8 cellular contexts compared by ENCODE assay signal in genomic region chr10:102642553-102643345, GRCh38. TPM values are rescaled to one million over a fixed set of nuclear protein-coding genes. Genes with fewer than 3 reads are reported as not detected.
DNase-seq lines count a peak whose midpoint lies in the region; ATAC-seq and TF ChIP-seq lines count a peak whose summit lies in the region.

No MANE protein-coding gene starts in this region.

- peaks cover 14% of the 10 kb centered on the region for H3K4me1 ChIP-seq in CD8-positive, alpha-beta memory T cell (ENCODE audit: insufficient read depth, low read length)
- peaks cover 12% of the 10 kb centered on the region for H3K4me1 ChIP-seq in HEK293 (ENCODE audit: control insufficient read depth, insufficient read depth, low read length)
- H3K4me1 ChIP-seq in gastroesophageal sphincter: peaks cover 0 to 30% (median 9%) of the 10 kb centered on the region in 3 donors
- peaks cover 15 to 20% of the 10 kb centered on the region in 2 donors for H3K4me1 ChIP-seq in neuronal stem cell (ENCODE audit: control insufficient read depth in 2 of 2, insufficient read depth in 1 of 2, low read depth in 1 of 2, low read length in 2 of 2)

- peak overlapping the region; percentile 75 for H2BK15ac ChIP-seq in neuronal stem cell (ENCODE audit: low read length)

- H2AFZ ChIP-seq in neuronal stem cell (ENCODE audit: low read length): peak overlapping the region; percentile 81

- TF ChIP-seq CTCF in HEK293 (tag by site-specific recombination; IDR thresholded peaks at IDR 0.05) (0 out of 2 replicates have a peak, but pooled peaks have one; percentile 4), gastroesophageal sphincter (IDR thresholded peaks at IDR 0.05) (peak in 1 of 4 experiments; percentile 16)

- peak overlapping the region; percentile 93 to 96 (median 94) for H3K4me3 Mint-ChIP-seq in CD8-positive, alpha-beta memory T cell
- peak overlapping the region; percentile 83 for H3K4me3 Mint-ChIP-seq in activated naive CD4-positive, alpha-beta T cell treated with anti-CD3 and anti-CD28 coated beads for 36 hours

- H4K8ac ChIP-seq in neuronal stem cell (ENCODE audit: low read depth, low read length): peak overlapping the region; percentile 17

- H3K27ac Mint-ChIP-seq in CD8-positive, alpha-beta memory T cell: peak overlapping the region; percentile 89 to 98 (median 98)
- peak overlapping the region; percentile 93 for H3K27ac Mint-ChIP-seq in activated naive CD4-positive, alpha-beta T cell treated with anti-CD3 and anti-CD28 coated beads for 36 hours

- peaks cover 18% of the 10 kb centered on the region for H3K79me1 ChIP-seq in neuronal stem cell (ENCODE audit: low read depth, low read length)

- H3K36me3 Mint-ChIP-seq in CD8-positive, alpha-beta memory T cell: peaks cover 0 to 27% (median 4%) of the 10 kb centered on the region in 3 donors
- H3K36me3 Mint-ChIP-seq in activated naive CD4-positive, alpha-beta T cell treated with anti-CD3 and anti-CD28 coated beads for 36 hours (ENCODE audit: low read depth): peaks cover 3% of the 10 kb centered on the region

- H2BK5ac ChIP-seq in neuronal stem cell (ENCODE audit: low read length): peak overlapping the region; percentile 95

- H3K4me2 ChIP-seq in neuronal stem cell (ENCODE audit: insufficient read depth, low read length, poor library complexity, severe bottlenecking): peak overlapping the region; percentile 81

- H2AK5ac ChIP-seq in neuronal stem cell (ENCODE audit: low read depth, low read length): peak overlapping the region; percentile 94

- H3K4ac ChIP-seq in neuronal stem cell (ENCODE audit: low read length): peak overlapping the region; percentile 53

- intact Hi-C loops in activated naive CD4-positive, alpha-beta T cell treated with anti-CD3 and anti-CD28 coated beads for 36 hours (cut with micrococcal nuclease): loop anchor here (1.0 to 10.0 kb wide), 12 partner anchors 9 to 1288 kb away; partner anchors contain the start of genes ARL3, BTRC, CNNM2 and CUEDC2

- no peaks in the 10 kb centered on the region for H3K36me3 ChIP-seq in CD8-positive, alpha-beta memory T cell (ENCODE audit: insufficient read depth, low read length)
- H3K36me3 ChIP-seq in HEK293 (ENCODE audit: control insufficient read depth in 2 of 2, insufficient read depth in 1 of 2, low read length in 2 of 2): peaks cover 0 to 7% of the 10 kb centered on the region in 2 experiments; a peak in 1 of 3 replicates
- H3K36me3 ChIP-seq in gastroesophageal sphincter: no peaks in the 10 kb centered on the region
- H3K36me3 ChIP-seq in neuronal stem cell (replicated peaks in 1 of 2; ENCODE audit: control insufficient read depth in 2 of 2, insufficient read depth in 2 of 2, low read length in 2 of 2): peaks cover under 1 to 15% of the 10 kb centered on the region in 2 donors

- no peak overlapping the region for H4K91ac ChIP-seq in neuronal stem cell (ENCODE audit: low read depth, low read length, poor library complexity)

- H3K4me3 ChIP-seq in CD8-positive, alpha-beta memory T cell (ENCODE audit: low read length): peak overlapping the region; percentile 73
- H3K4me3 ChIP-seq in HEK293 (ENCODE audit: low read depth, low read length): peak overlapping the region; percentile 69
- peak overlapping the region; percentile 50 to 69 for H3K4me3 ChIP-seq in gastroesophageal sphincter
- H3K4me3 ChIP-seq in neuronal stem cell (ENCODE audit: low read length in 2 of 2): peak overlapping the region; percentile 90 to 93

- no peaks in the 10 kb centered on the region for H3K9me3 ChIP-seq in CD8-positive, alpha-beta memory T cell (ENCODE audit: low read length)
- H3K9me3 ChIP-seq in HEK293 (ENCODE audit: control insufficient read depth, insufficient read depth, low read depth, low read length) (no peaks in the 10 kb centered on the region), gastroesophageal sphincter (no peaks in the 10 kb centered on the region), neuronal stem cell (replicated peaks in 1 of 2; ENCODE audit: control insufficient read depth in 2 of 2, insufficient read depth in 1 of 2, low read depth in 1 of 2, low read length in 2 of 2) (no peaks in the 10 kb centered on the region)

- WGBS in gastroesophageal sphincter (ENCODE audit: low coverage in 1 of 2), 2 donors: 0 to 1% methylated on average over 5 to 14 of the region's 73 CpGs
- no CpG with 5 or more reads among the region's 73 CpGs for WGBS in neuronal stem cell (ENCODE audit: extremely low coverage in 2 of 2, insufficient read length in 2 of 2, insufficient replicate concordance in 1 of 2), 2 donors

- DNase-seq in CD8-positive, alpha-beta memory T cell: peak in 4 of 5 donors; percentile 38 to 80 (median 58)
- DNase-seq in OCI-M1 (lab: John Stamatoyannopoulos, UW) (peak; percentile 72), neuronal stem cell (ENCODE audit: low spot score) (peak; percentile 54)
- peak; percentile 47 for DNase-seq in activated naive CD4-positive, alpha-beta T cell treated with anti-CD3 and anti-CD28 coated beads for 36 hours

- H3K27ac ChIP-seq in CD8-positive, alpha-beta memory T cell (ENCODE audit: low read depth, low read length): peak overlapping the region; percentile 88
- H3K27ac ChIP-seq in HEK293 (ENCODE audit: extremely low read depth, low read depth, low read length): peak overlapping the region; percentile 86
- peak overlapping the region; percentile 97 to 99 (median 98) for H3K27ac ChIP-seq in gastroesophageal sphincter
- peak overlapping the region; percentile 97 for H3K27ac ChIP-seq in neuronal stem cell (replicated peaks; ENCODE audit: low read length)

- no peaks in the 10 kb centered on the region for H3K27me3 ChIP-seq in CD8-positive, alpha-beta memory T cell (ENCODE audit: insufficient read depth, low read length, poor library complexity, severe bottlenecking)
- H3K27me3 ChIP-seq in gastroesophageal sphincter: no peaks in the 10 kb centered on the region
- H3K27me3 ChIP-seq in neuronal stem cell (ENCODE audit: control insufficient read depth in 3 of 3, insufficient read depth in 3 of 3, low read depth in 1 of 3, low read length in 3 of 3): no peaks in the 10 kb centered on the region

- TF ChIP-seq EP300 in gastroesophageal sphincter (IDR thresholded peaks at IDR 0.05): no peak

- CTCF ChIA-PET in CD8-positive, alpha-beta memory T cell (lab: Charles Lee): interaction anchor here (0.6 to 1.5 kb wide), 6 partner anchors 11 to 222 kb away, joined by 3 to 9 read pairs (median 4); partner anchors contain the start of genes ARL3, FBXL15 and SFXN2
- CTCF ChIA-PET in HEK293 (lab: Yijun Ruan, JAX): interaction anchor here (0.6 to 0.7 kb wide), 4 partner anchors 15 to 1624 kb away, joined by 3 to 5 read pairs (median 4); no protein-coding TSS in a partner anchor
- CTCF ChIA-PET in activated naive CD4-positive, alpha-beta T cell treated with anti-CD3 and anti-CD28 coated beads for 36 hours (lab: Charles Lee): interaction anchor here (0.6 to 1.1 kb wide), 3 partner anchors 11 to 801 kb away, joined by 3 read pairs; no protein-coding TSS in a partner anchor

- peak; percentile 87 to 88 for TF ChIP-seq POLR2A in gastroesophageal sphincter (IDR thresholded peaks at IDR 0.05)

- H2BK120ac ChIP-seq in neuronal stem cell (ENCODE audit: low read depth, low read length): peak overlapping the region; percentile 97

- POLR2A ChIA-PET in CD8-positive, alpha-beta memory T cell (lab: Charles Lee): interaction anchor here (0.7 to 1.8 kb wide), 8 partner anchors 10 to 247 kb away, joined by 3 to 20 read pairs (median 4); partner anchors contain the start of genes ACTR1A, ARL3, NFKB2 and SFXN2
- POLR2A ChIA-PET in HEK293 (lab: Yijun Ruan, JAX): interaction anchor here (0.9 to 2.1 kb wide), 8 partner anchors 13 to 139 kb away, joined by 3 to 18 read pairs (median 4); partner anchors contain the start of genes ARL3, SFXN2 and SUFU

- peak overlapping the region; percentile 99 for H3K18ac ChIP-seq in neuronal stem cell (ENCODE audit: low read length)

- no peaks in the 10 kb centered on the region for H3K9me3 Mint-ChIP-seq in CD8-positive, alpha-beta memory T cell
- H3K9me3 Mint-ChIP-seq in activated naive CD4-positive, alpha-beta T cell treated with anti-CD3 and anti-CD28 coated beads for 36 hours: no peaks in the 10 kb centered on the region

- H3K27me3 Mint-ChIP-seq in CD8-positive, alpha-beta memory T cell: peaks cover 0 to 2% of the 10 kb centered on the region in 2 donors
- H3K27me3 Mint-ChIP-seq in activated naive CD4-positive, alpha-beta T cell treated with anti-CD3 and anti-CD28 coated beads for 36 hours (ENCODE audit: low read depth): no peaks in the 10 kb centered on the region

- ATAC-seq in gastroesophageal sphincter (peak; percentile 4), GM18873 (IDR thresholded peaks at IDR 0.05; ENCODE audit: low FRiP score, unreplicated experiment) (no peak), HG02870 (IDR thresholded peaks at IDR 0.05; ENCODE audit: unreplicated experiment) (no peak)

- peaks cover 24 to 25% (median 25%) of the 10 kb centered on the region in 3 donors for H3K4me1 Mint-ChIP-seq in CD8-positive, alpha-beta memory T cell
- H3K4me1 Mint-ChIP-seq in activated naive CD4-positive, alpha-beta T cell treated with anti-CD3 and anti-CD28 coated beads for 36 hours (ENCODE audit: low read depth): peaks cover 24% of the 10 kb centered on the region

- no peak overlapping the region for H2BK12ac ChIP-seq in neuronal stem cell (ENCODE audit: low read length)

- H3K23ac ChIP-seq in neuronal stem cell (ENCODE audit: low read depth, low read length, poor library complexity): peak overlapping the region; percentile 96

- H3K14ac ChIP-seq in neuronal stem cell (ENCODE audit: low read length): peak overlapping the region; percentile 56

- peak overlapping the region; percentile 94 for H3K9ac ChIP-seq in neuronal stem cell (ENCODE audit: low read depth, low read length, poor library complexity)

TF ChIP-seq in HEK293, 187 proteins besides CTCF, POLR2A, EP300 and RAD21 (continues in another document):
- TF ChIP-seq ZNF292 (tag by site-specific recombination; IDR thresholded peaks at IDR 0.05; ENCODE audit: borderline replicate concordance, low read depth) (no peak), ZNF366 (tag by site-specific recombination; conservative IDR thresholded peaks at IDR 0.05) (peak; percentile 37; the same call in 1 of the 2 replicates), PBX3 (CRISPR knock-in tag; IDR thresholded peaks at IDR 0.05) (no peak)

RNA-seq across cellular contexts. Expression of gene TRIM8, which starts 1.5 kb away (rescaled TPM):
- 10 to 100 TPM; 72.0 to 74.5 TPM for total RNA-seq in CD8-positive, alpha-beta memory T cell
- 63.9 TPM for polyA plus RNA-seq in CD8-positive, alpha-beta memory T cell
- 10 to 100 TPM; 18.8 to 20.0 TPM for total RNA-seq in activated naive CD4-positive, alpha-beta T cell treated with anti-CD3 and anti-CD28 coated beads for 36 hours
- total RNA-seq in gastroesophageal sphincter: 100 to 1,000 TPM in 3 of 4 donors, 10 to 100 TPM in 1; 96.7 to 171 (median 131) TPM
- 33.0 TPM for polyA plus RNA-seq in neuronal stem cell (2013, experiment 1 of 2)
- polyA plus RNA-seq in neuronal stem cell (2013, experiment 2 of 2): 34.2 TPM
